Comparison of ENCODE assay signal across 32 cellular contexts in the genomic region with DNA sequence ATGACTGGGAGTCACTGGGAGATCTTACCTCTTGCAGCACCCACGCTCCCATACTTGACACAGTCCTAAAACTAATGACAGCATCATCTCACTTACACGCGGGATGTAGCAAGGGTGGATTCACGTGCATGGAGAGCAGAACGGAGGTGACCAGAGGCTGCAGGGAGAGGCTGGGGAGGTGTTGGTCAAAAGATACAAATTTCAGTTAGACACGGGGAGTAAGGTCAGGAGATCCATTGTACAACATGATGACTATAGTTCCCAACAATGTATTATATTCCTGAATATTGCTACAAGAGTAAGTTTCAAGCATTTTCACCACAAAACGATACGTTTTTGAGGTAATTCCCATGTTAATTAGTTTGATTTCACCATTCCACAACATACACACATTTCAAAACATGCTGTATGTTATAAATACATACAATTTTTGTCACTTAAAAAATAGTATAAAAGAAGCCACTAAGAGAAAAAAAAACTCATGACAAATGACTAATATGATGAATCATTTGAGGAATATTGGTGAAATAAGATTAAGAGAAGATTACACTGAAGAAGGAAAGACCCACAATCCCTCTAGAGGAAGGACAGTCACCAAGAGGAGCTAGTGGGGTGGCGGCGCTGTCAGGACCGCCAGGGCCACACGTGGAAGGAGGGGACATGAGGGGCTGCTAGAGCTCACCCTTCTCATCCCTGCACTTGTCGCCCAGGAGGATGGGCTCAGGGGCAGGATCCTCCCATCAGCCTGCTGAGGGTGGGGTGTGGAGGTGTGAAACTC. TPM values are rescaled to one million over a fixed set of nuclear protein-coding genes. Genes with fewer than 3 reads are reported as not detected.
A peak's percentile ranks its signal among the peaks of the same experiment; 100 is the strongest.
DNase-seq lines count a peak whose midpoint lies in the region; FAIRE-seq and TF ChIP-seq lines count a peak whose summit lies in the region.
"Had no signal": no experiment of that assay in that cellular context is flagged by ENCODE, and none has a peak within 500 bp of the region (broad histone marks: within the 10 kb centered on the region; RNA-seq: fewer than 3 reads in every experiment).

No MANE protein-coding gene starts in this region.

- H2AFZ ChIP-seq in mesenchymal stem cell (ENCODE audit: low read depth, low read length): no peak overlapping the region

- H2BK12ac ChIP-seq in mesenchymal stem cell (ENCODE audit: low read length in 2 of 2): no peak overlapping the region

- peaks cover 2 to 14% (median 7%) of the 10 kb centered on the region in 5 donors for H3K9me3 Mint-ChIP-seq in CD8-positive, alpha-beta memory T cell

- peaks cover 21% of the 10 kb centered on the region for H3K9me3 ChIP-seq in mesenchymal stem cell (ENCODE audit: control insufficient read depth, low read length)
- H3K9me3 ChIP-seq in CD8-positive, alpha-beta memory T cell (ENCODE audit: low read length): no peaks in the 10 kb centered on the region
- H3K9me3 ChIP-seq: right lobe of liver had no signal

- no peak overlapping the region for H3K18ac ChIP-seq in mesenchymal stem cell (ENCODE audit: low read depth in 1 of 2, low read length in 2 of 2)

- CTCF ChIA-PET in CD8-positive, alpha-beta memory T cell (lab: Charles Lee): no interaction called here

- no peak overlapping the region for H2BK15ac ChIP-seq in mesenchymal stem cell (ENCODE audit: low read depth, poor library complexity, severe bottlenecking)

- no peak overlapping the region for H3K23ac ChIP-seq in mesenchymal stem cell (ENCODE audit: low read length in 2 of 2)

- H2BK5ac ChIP-seq in mesenchymal stem cell (ENCODE audit: low read depth, low read length, poor library complexity, severe bottlenecking): no peak overlapping the region

- no peak overlapping the region for H3K4me2 ChIP-seq in mesenchymal stem cell (ENCODE audit: low read length, poor library complexity, severe bottlenecking)

- no peaks in the 10 kb centered on the region for H3K4me1 Mint-ChIP-seq in CD8-positive, alpha-beta memory T cell
- H3K4me1 Mint-ChIP-seq: activated naive CD8-positive, alpha-beta T cell treated with anti-CD3 and anti-CD28 coated beads, Interleukin-2, amount 50 U/mL, for 24 hours; neural crest cell; stimulated activated effector memory CD8-positive, alpha-beta T cell treated with anti-CD3 and anti-CD28 coated beads, Interleukin-12 subunit alpha, Interleukin-12 subunit beta, amount 100 ng/mL, for 72 hours had no signal

- H3K36me3 ChIP-seq in bronchial epithelial cell (ENCODE audit: control insufficient read depth, insufficient read depth, low read length): no peaks in the 10 kb centered on the region
- H3K36me3 ChIP-seq in mesenchymal stem cell (ENCODE audit: control insufficient read depth in 1 of 2, insufficient read depth in 2 of 2, low read depth in 1 of 2, low read length in 2 of 2): no peaks in the 10 kb centered on the region
- H3K36me3 ChIP-seq in CD8-positive, alpha-beta memory T cell (ENCODE audit: insufficient read depth, low read length): no peaks in the 10 kb centered on the region
- H3K36me3 ChIP-seq: heart right ventricle, right lobe of liver had no signal

- no peaks in the 10 kb centered on the region for H3K36me3 Mint-ChIP-seq in CD8-positive, alpha-beta memory T cell
- H3K36me3 Mint-ChIP-seq: stimulated activated effector memory CD8-positive, alpha-beta T cell treated with anti-CD3 and anti-CD28 coated beads, Interleukin-12 subunit alpha, Interleukin-12 subunit beta, amount 100 ng/mL, for 72 hours had no signal

- H3K4me3 ChIP-seq in bronchial epithelial cell (ENCODE audit: low read depth, low read length) (no peak overlapping the region), mesenchymal stem cell (ENCODE audit: insufficient read depth in 1 of 2, low read depth in 1 of 2, low read length in 2 of 2) (no peak overlapping the region), dorsolateral prefrontal cortex (no peak overlapping the region)
- no peak overlapping the region for H3K4me3 ChIP-seq in CD8-positive, alpha-beta memory T cell (ENCODE audit: low read length)
- H3K4me3 ChIP-seq: GM12878, heart right ventricle, right lobe of liver, SK-N-MC had no signal

- H3K27me3 ChIP-seq in bronchial epithelial cell (ENCODE audit: control insufficient read depth, insufficient read depth, low read length) (no peaks in the 10 kb centered on the region), mesenchymal stem cell (ENCODE audit: control insufficient read depth in 1 of 2, insufficient read depth in 1 of 2, low read length in 2 of 2) (no peaks in the 10 kb centered on the region), dorsolateral prefrontal cortex (no peaks in the 10 kb centered on the region)
- no peaks in the 10 kb centered on the region for H3K27me3 ChIP-seq in CD8-positive, alpha-beta memory T cell (ENCODE audit: insufficient read depth, low read length, poor library complexity, severe bottlenecking)
- H3K27me3 ChIP-seq: right lobe of liver had no signal

- WGBS in mesenchymal stem cell: 79% methylated on average over 6 of the region's 13 CpGs

- H3K79me1 ChIP-seq in mesenchymal stem cell (replicated peaks; ENCODE audit: low read length, poor library complexity, severe bottlenecking): no peaks in the 10 kb centered on the region

- H3K27me3 Mint-ChIP-seq in CD8-positive, alpha-beta memory T cell: peaks cover 4 to 12% of the 10 kb centered on the region in 2 donors

- intact Hi-C loops in dorsolateral prefrontal cortex (cut with DNase I): no loop called here

- POLR2A ChIA-PET in CD8-positive, alpha-beta memory T cell (lab: Charles Lee): no interaction called here

- TF ChIP-seq CTCF in bronchial epithelial cell (IDR thresholded peaks at IDR 0.05; ENCODE audit: insufficient read depth, low read length, severe bottlenecking): no peak
- no peak for TF ChIP-seq CTCF in dorsolateral prefrontal cortex (IDR thresholded peaks at IDR 0.05 in 54 of 56, conservative IDR thresholded peaks at IDR 0.05 in 2 of 56; ENCODE audit: low read depth in 1 of 56, partially characterized antibody in 56 of 56)

- no peak overlapping the region for H2AK5ac ChIP-seq in mesenchymal stem cell (ENCODE audit: low read length, severe bottlenecking)

- H3K4me3 Mint-ChIP-seq in CD8-positive, alpha-beta memory T cell: no peak overlapping the region
- H3K4me3 Mint-ChIP-seq: activated naive CD8-positive, alpha-beta T cell treated with anti-CD3 and anti-CD28 coated beads, Interleukin-2, amount 50 U/mL, for 24 hours; activated T-cell treated with anti-CD3 and anti-CD28 coated beads, Interleukin-2, amount 50 U/mL, for 24 hours; neural crest cell; stimulated activated effector memory CD8-positive, alpha-beta T cell treated with anti-CD3 and anti-CD28 coated beads, Interleukin-12 subunit alpha, Interleukin-12 subunit beta, amount 100 ng/mL, for 72 hours had no signal

- H3K27ac Mint-ChIP-seq in CD8-positive, alpha-beta memory T cell: no peak overlapping the region
- H3K27ac Mint-ChIP-seq: activated naive CD8-positive, alpha-beta T cell treated with anti-CD3 and anti-CD28 coated beads, Interleukin-2, amount 50 U/mL, for 24 hours; activated T-cell treated with anti-CD3 and anti-CD28 coated beads, Interleukin-2, amount 50 U/mL, for 24 hours; stimulated activated effector memory CD8-positive, alpha-beta T cell treated with anti-CD3 and anti-CD28 coated beads, Interleukin-12 subunit alpha, Interleukin-12 subunit beta, amount 100 ng/mL, for 72 hours had no signal

- peak overlapping the region; percentile 7 for H3K9ac ChIP-seq in mesenchymal stem cell (ENCODE audit: low read length)

- H3K27ac ChIP-seq in mesenchymal stem cell (ENCODE audit: low read length, poor library complexity, severe bottlenecking) (no peak overlapping the region), dorsolateral prefrontal cortex (no peak overlapping the region)
- H3K27ac ChIP-seq in CD8-positive, alpha-beta memory T cell (ENCODE audit: low read depth, low read length): no peak overlapping the region
- H3K27ac ChIP-seq: C4-2B, heart right ventricle, right lobe of liver, SK-N-MC, VCaP had no signal

- H2BK120ac ChIP-seq in mesenchymal stem cell (ENCODE audit: low read depth, low read length): no peak overlapping the region

- no peak for FAIRE-seq in bronchial epithelial cell (lab: Jason Lieb, UNC)
- FAIRE-seq: GM12878 had no signal

- no peak overlapping the region for H4K8ac ChIP-seq in mesenchymal stem cell (ENCODE audit: low read length)

- H3K4me1 ChIP-seq in mesenchymal stem cell (ENCODE audit: control insufficient read depth, insufficient read depth, low read depth, low read length): peaks cover 7% of the 10 kb centered on the region
- no peaks in the 10 kb centered on the region for H3K4me1 ChIP-seq in CD8-positive, alpha-beta memory T cell (ENCODE audit: insufficient read depth, low read length)
- H3K4me1 ChIP-seq: heart right ventricle, right lobe of liver had no signal

- no peak overlapping the region for H3K4ac ChIP-seq in mesenchymal stem cell (ENCODE audit: low read depth in 1 of 2, low read length in 2 of 2)

- H4K91ac ChIP-seq in mesenchymal stem cell (ENCODE audit: low read length): no peak overlapping the region

- H3K14ac ChIP-seq in mesenchymal stem cell (ENCODE audit: low read length in 2 of 2): no peak overlapping the region

- peak; percentile 37 for DNase-seq in EL
- DNase-seq in M059J (ENCODE audit: low read depth): peak; percentile 53
- peak; percentile 62 for DNase-seq in bronchial epithelial cell (ENCODE audit: low read depth)
- DNase-seq in mesenchymal stem cell: no peak
- no peak for DNase-seq in CD8-positive, alpha-beta memory T cell
- no peak for DNase-seq in T-helper 2 cell
- no peak for DNase-seq in NCI-H146 treated with DMSO at 0.1 percent for 48 hours (lab: John Stamatoyannopoulos, UW; ENCODE audit: unreplicated experiment)
- no peak for DNase-seq in dorsolateral prefrontal cortex
- DNase-seq: activated CD4-positive, alpha-beta T cell treated with anti-CD3 and anti-CD28 coated beads for 48 hours; activated gamma-delta T cell treated with Interleukin-2 at 50 U/mL for 16 hours; activated naive CD8-positive, alpha-beta T cell treated with anti-CD3 and anti-CD28 coated beads, Interleukin-2, amount 50 U/mL, for 24 hours; activated T-cell treated with anti-CD3 and anti-CD28 coated beads, Interleukin-2, amount 50 U/mL, for 24 hours; erythroblast; foreskin melanocyte; heart right ventricle; Kasumi-1; left colon; NCI-H1048; NCI-H2029; NCI-H2227 treated with DMSO at 0.1 percent for 48 hours; NCI-H748 treated with DMSO at 0.1 percent for 48 hours; posterior cingulate gyrus; right lobe of liver; stimulated activated CD4-positive, alpha-beta T cell treated with anti-CD3 and anti-CD28 coated beads, Interleukin-4, amount 100 ng/mL, for 24 hours; trophoblast cell had no signal

RNA-seq across cellular contexts. Expression of gene EGFR, which starts 49.4 kb away (rescaled TPM):
- 28.7 and 51.4 TPM in 2 replicates for total RNA-seq in M059J (2014; rRNA removed; shearing (Covaris generic))
- total RNA-seq in bronchial epithelial cell: 114 and 137 TPM in 2 replicates
- 15.8 TPM for polyA plus RNA-seq in mesenchymal stem cell (2013, experiment 1 of 2)
- polyA plus RNA-seq in mesenchymal stem cell (2013, experiment 2 of 2): 15.1 TPM
- total RNA-seq in CD8-positive, alpha-beta memory T cell: not detected
- not detected for polyA plus RNA-seq in CD8-positive, alpha-beta memory T cell
- 100 to 1,000 TPM in 1 of 120 experiments, 10 to 100 TPM in 119; 13.7 to 161 (median 36.0) TPM for total RNA-seq in dorsolateral prefrontal cortex
- total RNA-seq: T-helper 2 cell treated with Interferon-gamma antibody and Interleukin-4, amounts not matched to agents 100 ng/mL and 5 ng/mL, for 36 hours had no signal

Comparison
In these comparisons a context has a peak if more than half of its experiments do, and no peak if none do; other contexts are left out.
1. DNase-seq: peak in EL (single experiment), M059J (single experiment) and bronchial epithelial cell (single experiment); none in mesenchymal stem cell (single experiment), CD8-positive, alpha-beta memory T cell (0 of 5), T-helper 2 cell (0 of 5), NCI-H146 treated with DMSO at 0.1 percent for 48 hours (single experiment) and dorsolateral prefrontal cortex (0 of 10).
2. RNA of gene EGFR, which starts 49.4 kb away (total RNA-seq): 114 to 137 TPM in bronchial epithelial cell, 28.7 to 51.4 TPM in M059J and 13.7 to 161 TPM in dorsolateral prefrontal cortex; not detected in CD8-positive, alpha-beta memory T cell; every median in the first group is over 10 times any median in the second.